ENCODE assay signal across 21 cellular contexts in genomic region chr20:6898928-6899327, GRCh38.
DNase-seq lines count a peak whose midpoint lies in the region; ATAC-seq and TF ChIP-seq lines count a peak whose summit lies in the region.
"Had no signal": no experiment of that assay in that cellular context is flagged by ENCODE, and none has a peak within 500 bp of the region (broad histone marks: within the 10 kb centered on the region; RNA-seq: fewer than 3 reads in every experiment).

No MANE protein-coding gene starts in this region.

- WGBS in endodermal cell (ENCODE audit: insufficient coverage in 1 of 2, insufficient read length in 1 of 2), 2 experiments, result 80 to 82% methylated on average over 2 to 3 of the region's 3 CpGs

- DNase-seq in NCI-H146 (lab: John Stamatoyannopoulos, UW) (peak; percentile 45), NCI-H146 treated with DMSO at 0.1 percent for 48 hours (lab: John Stamatoyannopoulos, UW; ENCODE audit: unreplicated experiment) (no peak), NCI-H69 (lab: John Stamatoyannopoulos, UW) (peak; percentile 83), endodermal cell (peak; percentile 58), retina (peak; percentile 34), Right ventricle myocardium inferior (ENCODE audit: missing footprints) (no peak)
- DNase-seq: AML-193; CD4-positive, alpha-beta memory T cell; DMS 273 treated with DMSO at 0.1 percent for 48 hours; DMS53; DND-41; EL; GM23248; H7; HFFc6; IMR-90 had no signal

- no peak overlapping the region for H3K4me3 ChIP-seq in endodermal cell (ENCODE audit: low read length)
- H3K4me3 ChIP-seq: A549, GM23248 had no signal

- peaks cover 20% of the 10 kb centered on the region for H3K4me1 Mint-ChIP-seq in endodermal cell
- H3K4me1 Mint-ChIP-seq: CD4-positive, alpha-beta memory T cell had no signal

- H3K4me3 Mint-ChIP-seq in endodermal cell, result no peak overlapping the region
- H3K4me3 Mint-ChIP-seq: CD4-positive, alpha-beta memory T cell; HFFc6 had no signal

- H3K9me3 ChIP-seq in endodermal cell (ENCODE audit: control insufficient read depth, low read length), result no peaks in the 10 kb centered on the region

- intact Hi-C loops in Right ventricle myocardium inferior (cut with DNase I), result no loop called here

- H3K27ac ChIP-seq in endodermal cell (ENCODE audit: low read depth, low read length), result no peak overlapping the region
- H3K27ac ChIP-seq: 22Rv1, A549, C4-2B, GM23248 had no signal

- peaks cover 4% of the 10 kb centered on the region for H3K4me1 ChIP-seq in endodermal cell (ENCODE audit: control insufficient read depth, insufficient read depth, low read length)
- H3K4me1 ChIP-seq: A549 had no signal

- H3K27me3 ChIP-seq in endodermal cell (ENCODE audit: control insufficient read depth, insufficient read depth, low read length, poor library complexity, severe bottlenecking), result no peaks in the 10 kb centered on the region

- no peaks in the 10 kb centered on the region for H3K9me3 Mint-ChIP-seq in endodermal cell

- no peak overlapping the region for H3K27ac Mint-ChIP-seq in endodermal cell
- H3K27ac Mint-ChIP-seq: CD4-positive, alpha-beta memory T cell; HFFc6 had no signal

- ATAC-seq in GM19023 (IDR thresholded peaks at IDR 0.05; ENCODE audit: unreplicated experiment) (no peak), Right ventricle myocardium inferior (no peak)
- ATAC-seq: A549, HCT116 had no signal

- no peaks in the 10 kb centered on the region for H3K27me3 Mint-ChIP-seq in endodermal cell (ENCODE audit: insufficient read depth)
- H3K27me3 Mint-ChIP-seq: CD4-positive, alpha-beta memory T cell had no signal

- no peak for TF ChIP-seq CTCF in endodermal cell (conservative IDR thresholded peaks at IDR 0.05)

- H3K36me3 Mint-ChIP-seq in endodermal cell (ENCODE audit: low read depth), result no peaks in the 10 kb centered on the region
- H3K36me3 Mint-ChIP-seq: CD4-positive, alpha-beta memory T cell had no signal

- no peak overlapping the region for H3K9ac ChIP-seq in endodermal cell (ENCODE audit: extremely low read depth, low read length, poor library complexity, severe bottlenecking)
- H3K9ac ChIP-seq: GM23248 had no signal

- H3K36me3 ChIP-seq in endodermal cell (ENCODE audit: control insufficient read depth, insufficient read depth, low read length), result no peaks in the 10 kb centered on the region

Comparison
In these comparisons a context has a peak if more than half of its experiments do, and no peak if none do; other contexts are left out.
1. DNase-seq: peak in NCI-H146 (single experiment), NCI-H69 (single experiment), endodermal cell (single experiment) and retina (single experiment); none in NCI-H146 treated with DMSO at 0.1 percent for 48 hours (single experiment) and Right ventricle myocardium inferior (single experiment).